28 cellular contexts compared by ENCODE assay signal in genomic region chr1:7518411-7518810, GRCh38.
"Had no signal": no experiment of that assay in that cellular context is flagged by ENCODE, and none has a peak within 500 bp of the region (broad histone marks: within the 10 kb centered on the region; RNA-seq: fewer than 3 reads in every experiment).

No MANE protein-coding gene starts in this region.

- H3K4me1 Mint-ChIP-seq: activated CD8-positive, alpha-beta memory T cell treated with anti-CD3 and anti-CD28 coated beads, Interleukin-2, amount 10 ng/mL, durations not matched to agents 7 days and 5 days; activated naive CD4-positive, alpha-beta T cell treated with anti-CD3 and anti-CD28 coated beads, Interleukin-2, amount 50 U/mL, for 24 hours; WTC11 had no signal

- H3K4me3 Mint-ChIP-seq: activated CD8-positive, alpha-beta memory T cell treated with anti-CD3 and anti-CD28 coated beads, Interleukin-2, amount 10 ng/mL, durations not matched to agents 7 days and 5 days; activated naive CD4-positive, alpha-beta T cell treated with anti-CD3 and anti-CD28 coated beads, Interleukin-2, amount 50 U/mL, for 24 hours; activated T-cell treated with anti-CD3 and anti-CD28 coated beads, Interleukin-2, amount 50 U/mL, for 24 hours; activated T-helper 1 cell treated with anti-CD3 and anti-CD28 coated beads, Interleukin-12 subunit alpha, Interleukin-12 subunit beta, Interleukin-2, Interleukin-4 antibody, amounts not matched to agents 30 ng/mL and 10 ng/mL and 1 ng/mL, durations not matched to agents 14 hours and 24 hours and 36 hours; brain; T-helper 1 cell treated with Interleukin-12 subunit alpha and Interleukin-12 subunit beta and Interleukin-4 antibody, amounts not matched to agents 30 μg/mL and 1 μg/mL, for 36 hours; WTC11 had no signal

- H3K36me3 Mint-ChIP-seq: activated CD8-positive, alpha-beta memory T cell treated with anti-CD3 and anti-CD28 coated beads, Interleukin-2, amount 10 ng/mL, durations not matched to agents 7 days and 5 days; activated naive CD4-positive, alpha-beta T cell treated with anti-CD3 and anti-CD28 coated beads, Interleukin-2, amount 50 U/mL, for 24 hours; brain; WTC11 had no signal

- DNase-seq: activated CD4-positive, alpha-beta T cell treated with anti-CD3 and anti-CD28 coated beads for 48 hours; activated CD4-positive, alpha-beta T cell treated with anti-CD3 and anti-CD28 coated beads, Interleukin-2, amount 50 U/mL, for 4 hours; activated CD4-positive, CD25-positive, alpha-beta regulatory T cell treated with anti-CD3 and anti-CD28 coated beads, Interleukin-2, amount 50 U/mL, for 72 hours; activated CD8-positive, alpha-beta memory T cell treated with anti-CD3 and anti-CD28 coated beads, Interleukin-2, amount 10 ng/mL, durations not matched to agents 7 days and 5 days; activated effector memory CD4-positive, alpha-beta T cell treated with Interleukin-2 at 50 U/mL for 16 hours; activated naive CD4-positive, alpha-beta T cell; activated T-cell treated with anti-CD3 and anti-CD28 coated beads, Interleukin-2, amount 50 U/mL, for 24 hours; amygdala; Karpas-422; MM.1S; NCI-H1105; NCI-H1436; NCI-H1694 treated with DMSO at 0.1 percent for 48 hours; NCI-H2029 treated with DMSO at 0.1 percent for 48 hours; NCI-H345; NCI-H510A; NCI-H526 treated with DMSO at 0.1 percent for 48 hours; NCI-H82; OCI-M1; RPMI8226; SHP77 had no signal

- H3K27ac Mint-ChIP-seq: activated CD8-positive, alpha-beta memory T cell treated with anti-CD3 and anti-CD28 coated beads, Interleukin-2, amount 10 ng/mL, durations not matched to agents 7 days and 5 days; activated naive CD4-positive, alpha-beta T cell treated with anti-CD3 and anti-CD28 coated beads, Interleukin-2, amount 50 U/mL, for 24 hours; activated T-cell treated with anti-CD3 and anti-CD28 coated beads, Interleukin-2, amount 50 U/mL, for 24 hours; activated T-helper 1 cell treated with anti-CD3 and anti-CD28 coated beads, Interleukin-12 subunit alpha, Interleukin-12 subunit beta, Interleukin-2, Interleukin-4 antibody, amounts not matched to agents 30 ng/mL and 10 ng/mL and 1 ng/mL, durations not matched to agents 14 hours and 24 hours and 36 hours; brain; T-helper 1 cell treated with Interleukin-12 subunit alpha and Interleukin-12 subunit beta and Interleukin-4 antibody, amounts not matched to agents 30 μg/mL and 1 μg/mL, for 36 hours; WTC11 had no signal

- H3K36me3 ChIP-seq: SJSA1 had no signal

- ATAC-seq: activated CD8-positive, alpha-beta memory T cell treated with anti-CD3 and anti-CD28 coated beads, Interleukin-2, amount 10 ng/mL, durations not matched to agents 7 days and 5 days; K562; WTC11 had no signal

- H3K9me3 Mint-ChIP-seq: activated naive CD4-positive, alpha-beta T cell treated with anti-CD3 and anti-CD28 coated beads, Interleukin-2, amount 50 U/mL, for 24 hours; activated T-cell treated with anti-CD3 and anti-CD28 coated beads, Interleukin-2, amount 50 U/mL, for 24 hours; brain; T-helper 1 cell treated with Interleukin-12 subunit alpha and Interleukin-12 subunit beta and Interleukin-4 antibody, amounts not matched to agents 30 μg/mL and 1 μg/mL, for 36 hours; WTC11 had no signal

- H3K9me3 ChIP-seq: SJSA1 had no signal

- H3K27ac ChIP-seq: SJSA1 had no signal

- H3K4me3 ChIP-seq: K562, SJSA1 had no signal

- H3K4me1 ChIP-seq: SJSA1 had no signal
